Comparison of ENCODE assay signal across 12 cellular contexts in genomic region chr18:72107647-72108046, GRCh38.
DNase-seq lines count a peak whose midpoint lies in the region; ATAC-seq and TF ChIP-seq lines count a peak whose summit lies in the region.
"Had no signal": no experiment of that assay in that cellular context is flagged by ENCODE, and none has a peak within 500 bp of the region (broad histone marks: within the 10 kb centered on the region; RNA-seq: fewer than 3 reads in every experiment).

No MANE protein-coding gene starts in this region.

- no peak for TF ChIP-seq EP300 in SK-N-SH (IDR thresholded peaks at IDR 0.05; ENCODE audit: borderline replicate concordance in 1 of 2, low read depth in 1 of 2, low read length in 1 of 2)

- no peaks in the 10 kb centered on the region for H3K27me3 ChIP-seq in SK-N-SH (ENCODE audit: insufficient read depth)
- no peaks in the 10 kb centered on the region for H3K27me3 ChIP-seq in CD4-positive, alpha-beta memory T cell (ENCODE audit: insufficient read depth, low read length)
- H3K27me3 ChIP-seq: spleen had no signal

- TF ChIP-seq CTCF in SK-N-SH (IDR thresholded peaks at IDR 0.05), result no peak

- peaks cover 0 to 7% (median 0%) of the 10 kb centered on the region in 8 donors for H3K9me3 Mint-ChIP-seq in CD4-positive, alpha-beta memory T cell

- no peak overlapping the region for H3K27ac ChIP-seq in SK-N-SH (ENCODE audit: low read depth in 2 of 2, low read length in 1 of 2)
- no peak overlapping the region for H3K27ac ChIP-seq in CD4-positive, alpha-beta memory T cell (ENCODE audit: low read depth, low read length)
- H3K27ac ChIP-seq: spleen had no signal

- H3K4me2 ChIP-seq in SK-N-SH, result no peak overlapping the region

- no peak for ATAC-seq in SK-N-SH treated with all-trans-retinoic acid at 6 μM for 48 hours
- no peak for ATAC-seq in left ventricle myocardium superior
- ATAC-seq: effector memory CD8-positive, alpha-beta T cell; naive thymus-derived CD4-positive, alpha-beta T cell had no signal

- H4K20me1 ChIP-seq in SK-N-SH (ENCODE audit: insufficient read depth), result no peaks in the 10 kb centered on the region

- H3K36me3 ChIP-seq in SK-N-SH (replicated peaks in 1 of 2; ENCODE audit: control insufficient read depth in 1 of 2, insufficient read depth in 2 of 2, low read length in 1 of 2), result no peaks in the 10 kb centered on the region
- H3K36me3 ChIP-seq in CD4-positive, alpha-beta memory T cell (ENCODE audit: insufficient read depth, low read length), result no peaks in the 10 kb centered on the region
- H3K36me3 ChIP-seq: spleen had no signal

- intact Hi-C loops in CD4-positive, alpha-beta memory T cell (cut with micrococcal nuclease), result no loop called here
- intact Hi-C loops in left ventricle myocardium superior (cut with micrococcal nuclease), result no loop called here

- no peaks in the 10 kb centered on the region for H3K4me1 Mint-ChIP-seq in CD4-positive, alpha-beta memory T cell
- H3K4me1 Mint-ChIP-seq: naive thymus-derived CD4-positive, alpha-beta T cell had no signal

- H3K36me3 Mint-ChIP-seq in CD4-positive, alpha-beta memory T cell, result no peaks in the 10 kb centered on the region
- H3K36me3 Mint-ChIP-seq: naive thymus-derived CD4-positive, alpha-beta T cell had no signal

- H3K4me3 ChIP-seq in SK-N-SH (ENCODE audit: low read depth in 2 of 2, low read length in 1 of 2), result no peak overlapping the region
- no peak overlapping the region for H3K4me3 ChIP-seq in CD4-positive, alpha-beta memory T cell (ENCODE audit: low read length in 2 of 2)
- H3K4me3 ChIP-seq: spleen had no signal

- no peaks in the 10 kb centered on the region for H3K4me1 ChIP-seq in SK-N-SH (ENCODE audit: control insufficient read depth in 1 of 2, insufficient read depth in 2 of 2, low read depth in 1 of 2, low read length in 1 of 2)
- no peaks in the 10 kb centered on the region for H3K4me1 ChIP-seq in CD4-positive, alpha-beta memory T cell (ENCODE audit: insufficient read depth, low read length)
- H3K4me1 ChIP-seq: spleen had no signal

- H3K9me2 ChIP-seq in SK-N-SH, result no peaks in the 10 kb centered on the region

- in situ Hi-C loops in SK-MEL-5 (cut with HindIII; ENCODE audit: low pct_unique_long_range_greater_than_20kb, low sequenced_read_pairs), result no loop called here

- no peaks in the 10 kb centered on the region for H3K79me2 ChIP-seq in SK-N-SH (ENCODE audit: insufficient read depth)

- WGBS in SK-N-SH (ENCODE audit: low lambda C conversion rate), result 63% methylated on average over 6 of the region's 6 CpGs

- TF ChIP-seq RAD21 in SK-N-SH (IDR thresholded peaks at IDR 0.05; ENCODE audit: low read length), result no peak

- H3K9me3 ChIP-seq in SK-N-SH, result no peaks in the 10 kb centered on the region
- H3K9me3 ChIP-seq in CD4-positive, alpha-beta memory T cell (ENCODE audit: control insufficient read depth in 1 of 2, low read length in 2 of 2), result no peaks in the 10 kb centered on the region

- no peaks in the 10 kb centered on the region for H3F3A ChIP-seq in SK-N-SH (replicated peaks; ENCODE audit: insufficient read depth)

- POLR2A ChIA-PET in SK-N-SH (lab: Yijun Ruan, JAX), result no interaction called here
- POLR2A ChIA-PET in CD4-positive, alpha-beta memory T cell (lab: Charles Lee; ENCODE audit: partially characterized antibody), result no interaction called here

- H3K4me3 Mint-ChIP-seq in CD4-positive, alpha-beta memory T cell, result no peak overlapping the region
- H3K4me3 Mint-ChIP-seq: effector memory CD8-positive, alpha-beta T cell; naive thymus-derived CD4-positive, alpha-beta T cell had no signal

- DNase-seq in SK-N-SH (no peak), SK-MEL-5 (ENCODE audit: low read depth, low spot score) (peak; percentile 60), globus pallidus (ENCODE audit: low spot score) (peak; percentile 51), superior temporal gyrus (ENCODE audit: extremely low spot score) (peak; percentile 62), epidermal melanocyte (ENCODE audit: insufficient read length, low spot score) (no peak), left ventricle myocardium superior (no peak)
- no peak for DNase-seq in CD4-positive, alpha-beta memory T cell
- DNase-seq: effector memory CD8-positive, alpha-beta T cell; EL; naive thymus-derived CD4-positive, alpha-beta T cell; spleen had no signal

- H3K27me3 Mint-ChIP-seq in CD4-positive, alpha-beta memory T cell, result no peaks in the 10 kb centered on the region
- H3K27me3 Mint-ChIP-seq: effector memory CD8-positive, alpha-beta T cell; naive thymus-derived CD4-positive, alpha-beta T cell had no signal

- 0 out of 2 replicates have a peak overlapping the region, but pooled peaks have one; percentile 35 for H2AFZ ChIP-seq in SK-N-SH (ENCODE audit: low read depth)

- H3K9ac ChIP-seq in SK-N-SH, result no peak overlapping the region

- no peak overlapping the region for H3K27ac Mint-ChIP-seq in CD4-positive, alpha-beta memory T cell
- H3K27ac Mint-ChIP-seq: effector memory CD8-positive, alpha-beta T cell; naive thymus-derived CD4-positive, alpha-beta T cell had no signal

- CTCF ChIA-PET in SK-N-SH (lab: Yijun Ruan, JAX), result interaction anchor here (0.8 kb wide), 1 partner anchor 423 kb away, joined by 3 read pairs; no protein-coding TSS in a partner anchor
- CTCF ChIA-PET in CD4-positive, alpha-beta memory T cell (lab: Charles Lee; ENCODE audit: partially characterized antibody), result no interaction called here

TF ChIP-seq in SK-N-SH, 30 proteins besides CTCF, POLR2A, EP300 and RAD21 (continues in another document):
- TF ChIP-seq REST (IDR thresholded peaks at IDR 0.05; ENCODE audit: low read depth, low read length) (no peak), GATA2 (CRISPR knock-in tag; IDR thresholded peaks at IDR 0.05) (no peak), FOSL2 (IDR thresholded peaks at IDR 0.05; ENCODE audit: borderline replicate concordance, low read depth) (no peak)

TF ChIP-seq in SK-N-SH treated with all-trans-retinoic acid at 6 μM for 48 hours, 23 proteins besides CTCF, POLR2A, EP300 and RAD21 (continues in another document):
- TF ChIP-seq CSRNP3 (CRISPR knock-in tag; IDR thresholded peaks at IDR 0.05) (no peak), ZNF70 (CRISPR knock-in tag; IDR thresholded peaks at IDR 0.05) (no peak), ZFP3 (CRISPR knock-in tag; IDR thresholded peaks at IDR 0.05) (no peak), ZNF565 (CRISPR knock-in tag; conservative IDR thresholded peaks at IDR 0.05; ENCODE audit: low read depth) (no peak), SNAI2 (CRISPR knock-in tag; IDR thresholded peaks at IDR 0.05) (no peak), ISL1 (CRISPR knock-in tag; IDR thresholded peaks at IDR 0.05) (no peak), ARNTL (CRISPR knock-in tag; IDR thresholded peaks at IDR 0.05; ENCODE audit: borderline replicate concordance, low read depth) (no peak), TSHZ2 (CRISPR knock-in tag; IDR thresholded peaks at IDR 0.05) (no peak), RARB (CRISPR knock-in tag; IDR thresholded peaks at IDR 0.05) (no peak), ZFP30 (CRISPR knock-in tag; IDR thresholded peaks at IDR 0.05) (no peak), TCF4 (CRISPR knock-in tag; IDR thresholded peaks at IDR 0.05; ENCODE audit: borderline replicate concordance) (no peak), GLIS3 (CRISPR knock-in tag; IDR thresholded peaks at IDR 0.05) (no peak), CSDC2 (CRISPR knock-in tag; IDR thresholded peaks at IDR 0.05) (no peak), BACH2 (CRISPR knock-in tag; IDR thresholded peaks at IDR 0.05; ENCODE audit: borderline replicate concordance) (no peak), OSR1 (CRISPR knock-in tag; IDR thresholded peaks at IDR 0.05) (no peak), ESRRG (CRISPR knock-in tag; IDR thresholded peaks at IDR 0.05) (no peak)

Comparison
In these comparisons a context has a peak if more than half of its experiments do, and no peak if none do; other contexts are left out.
1. DNase-seq: peak in SK-MEL-5 (single experiment), globus pallidus (single experiment) and superior temporal gyrus (single experiment); none in SK-N-SH (single experiment), epidermal melanocyte (single experiment), CD4-positive, alpha-beta memory T cell (0 of 5) and left ventricle myocardium superior (single experiment).